Comparison of ENCODE assay signal across 1 cellular context in the genomic region with DNA sequence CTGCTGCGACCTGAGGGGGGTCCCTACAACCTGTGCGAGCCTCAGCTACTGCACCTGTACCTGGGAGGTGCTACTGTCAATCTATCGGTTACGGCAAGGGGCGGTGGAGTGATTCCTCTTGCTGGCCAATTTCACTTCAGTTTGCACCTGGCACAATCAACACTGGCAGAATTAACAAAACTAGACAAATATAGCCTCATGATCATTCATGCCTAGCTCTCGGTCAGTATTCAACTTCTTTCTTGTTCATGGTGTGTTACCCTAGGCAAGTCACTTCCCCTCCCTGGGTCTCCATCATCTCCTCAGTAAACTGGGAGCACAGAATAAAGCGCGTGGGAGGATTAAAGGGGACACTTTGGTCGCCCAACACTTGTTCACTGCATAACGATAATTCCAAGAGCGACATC.
TF ChIP-seq lines count a peak whose summit lies in the region.

No MANE protein-coding gene starts in this region.

TF ChIP-seq in K562, 482 proteins besides CTCF, POLR2A, EP300 and RAD21 (continues in another document):
- TF ChIP-seq MIER1 (IDR thresholded peaks at IDR 0.05; ENCODE audit: low read depth) (no peak), CAMTA2 (CRISPR knock-in tag; conservative IDR thresholded peaks at IDR 0.05) (no peak), SRSF1 (IDR thresholded peaks at IDR 0.05; ENCODE audit: low read depth, low read length) (no peak), ZNF551 (CRISPR knock-in tag; IDR thresholded peaks at IDR 0.05) (no peak), U2AF1 (optimal IDR thresholded peaks at IDR 0.05; ENCODE audit: low read depth, low read length) (no peak), HIVEP1 (CRISPR knock-in tag; IDR thresholded peaks at IDR 0.05) (no peak), NFATC3 (IDR thresholded peaks at IDR 0.05) (no peak), ZNF707 (CRISPR knock-in tag; conservative IDR thresholded peaks at IDR 0.05) (no peak), BCOR (IDR thresholded peaks at IDR 0.05) (no peak), ZSCAN32 (CRISPR knock-in tag; IDR thresholded peaks at IDR 0.05) (no peak), ZNF224 (CRISPR knock-in tag; IDR thresholded peaks at IDR 0.05) (no peak), SPI1 (IDR thresholded peaks at IDR 0.05; ENCODE audit: borderline replicate concordance, low read depth, low read length) (0 out of 2 replicates have a peak, but pooled peaks have one; percentile 23), KLF16 (IDR thresholded peaks at IDR 0.05) (no peak), ZFPM2 (CRISPR knock-in tag; IDR thresholded peaks at IDR 0.05) (0 out of 2 replicates have a peak, but pooled peaks have one; percentile 14), XRCC4 (IDR thresholded peaks at IDR 0.05; ENCODE audit: extremely low read depth, insufficient read depth, insufficient read length) (no peak), ZC3H4 (CRISPR knock-in tag; IDR thresholded peaks at IDR 0.05; ENCODE audit: borderline replicate concordance) (peak; percentile 79), EGR1 (conservative IDR thresholded peaks at IDR 0.05) (peak; percentile 26), NR2C2 (CRISPR knock-in tag; IDR thresholded peaks at IDR 0.05) (no peak), NR2C2 (tag; IDR thresholded peaks at IDR 0.05) (peak; percentile 15; the same call in 1 of the 2 replicates), NR1H2 (CRISPR knock-in tag; IDR thresholded peaks at IDR 0.05) (0 out of 2 replicates have a peak, but pooled peaks have one; percentile 6), SAP30 (IDR thresholded peaks at IDR 0.05; ENCODE audit: borderline replicate concordance, insufficient read depth, low read depth, low read length, poor library complexity, severe bottlenecking) (no peak), RBM34 (IDR thresholded peaks at IDR 0.05; ENCODE audit: borderline replicate concordance, insufficient read depth, low read length) (no peak), ZFX (CRISPR knock-in tag; IDR thresholded peaks at IDR 0.05) (no peak), MAFG (tag; conservative IDR thresholded peaks at IDR 0.05) (0 out of 2 replicates have a peak, but pooled peaks have one; percentile 9), NR2F6 (CRISPR knock-in tag; IDR thresholded peaks at IDR 0.05) (no peak), RCOR1 (IDR thresholded peaks at IDR 0.05; ENCODE audit: borderline replicate concordance in 1 of 2, low read depth in 2 of 2, low read length in 2 of 2) (no peak), PRPF4 (IDR thresholded peaks at IDR 0.05; ENCODE audit: insufficient read depth, low read depth, low read length, poor library complexity, severe bottlenecking) (no peak), KLF1 (tag; IDR thresholded peaks at IDR 0.05) (no peak; the same call in 1 of the 2 replicates), SMARCE1 (IDR thresholded peaks at IDR 0.05) (0 out of 2 replicates have a peak, but pooled peaks have one; percentile 26), MEF2D (tag; conservative IDR thresholded peaks at IDR 0.05; ENCODE audit: low read depth) (no peak), ZNF696 (CRISPR knock-in tag; conservative IDR thresholded peaks at IDR 0.05) (no peak), ETV1 (tag; conservative IDR thresholded peaks at IDR 0.05; ENCODE audit: low read depth) (0 out of 2 replicates have a peak, but pooled peaks have one; percentile 22), SAFB2 (IDR thresholded peaks at IDR 0.05; ENCODE audit: borderline replicate concordance, low read depth, low read length, severe bottlenecking) (no peak)
- TF ChIP-seq, protein P1, sequence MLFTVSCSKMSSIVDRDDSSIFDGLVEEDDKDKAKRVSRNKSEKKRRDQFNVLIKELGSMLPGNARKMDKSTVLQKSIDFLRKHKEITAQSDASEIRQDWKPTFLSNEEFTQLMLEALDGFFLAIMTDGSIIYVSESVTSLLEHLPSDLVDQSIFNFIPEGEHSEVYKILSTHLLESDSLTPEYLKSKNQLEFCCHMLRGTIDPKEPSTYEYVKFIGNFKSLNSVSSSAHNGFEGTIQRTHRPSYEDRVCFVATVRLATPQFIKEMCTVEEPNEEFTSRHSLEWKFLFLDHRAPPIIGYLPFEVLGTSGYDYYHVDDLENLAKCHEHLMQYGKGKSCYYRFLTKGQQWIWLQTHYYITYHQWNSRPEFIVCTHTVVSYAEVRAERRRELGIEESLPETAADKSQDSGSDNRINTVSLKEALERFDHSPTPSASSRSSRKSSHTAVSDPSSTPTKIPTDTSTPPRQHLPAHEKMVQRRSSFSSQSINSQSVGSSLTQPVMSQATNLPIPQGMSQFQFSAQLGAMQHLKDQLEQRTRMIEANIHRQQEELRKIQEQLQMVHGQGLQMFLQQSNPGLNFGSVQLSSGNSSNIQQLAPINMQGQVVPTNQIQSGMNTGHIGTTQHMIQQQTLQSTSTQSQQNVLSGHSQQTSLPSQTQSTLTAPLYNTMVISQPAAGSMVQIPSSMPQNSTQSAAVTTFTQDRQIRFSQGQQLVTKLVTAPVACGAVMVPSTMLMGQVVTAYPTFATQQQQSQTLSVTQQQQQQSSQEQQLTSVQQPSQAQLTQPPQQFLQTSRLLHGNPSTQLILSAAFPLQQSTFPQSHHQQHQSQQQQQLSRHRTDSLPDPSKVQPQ (CRISPR knock-in tag; IDR thresholded peaks at IDR 0.05; ENCODE audit: borderline replicate concordance) = no peak
- TF ChIP-seq, protein P2, sequence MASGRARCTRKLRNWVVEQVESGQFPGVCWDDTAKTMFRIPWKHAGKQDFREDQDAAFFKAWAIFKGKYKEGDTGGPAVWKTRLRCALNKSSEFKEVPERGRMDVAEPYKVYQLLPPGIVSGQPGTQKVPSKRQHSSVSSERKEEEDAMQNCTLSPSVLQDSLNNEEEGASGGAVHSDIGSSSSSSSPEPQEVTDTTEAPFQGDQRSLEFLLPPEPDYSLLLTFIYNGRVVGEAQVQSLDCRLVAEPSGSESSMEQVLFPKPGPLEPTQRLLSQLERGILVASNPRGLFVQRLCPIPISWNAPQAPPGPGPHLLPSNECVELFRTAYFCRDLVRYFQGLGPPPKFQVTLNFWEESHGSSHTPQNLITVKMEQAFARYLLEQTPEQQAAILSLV (tag; IDR thresholded peaks at IDR 0.05) = no peak
- TF ChIP-seq, protein P3, sequence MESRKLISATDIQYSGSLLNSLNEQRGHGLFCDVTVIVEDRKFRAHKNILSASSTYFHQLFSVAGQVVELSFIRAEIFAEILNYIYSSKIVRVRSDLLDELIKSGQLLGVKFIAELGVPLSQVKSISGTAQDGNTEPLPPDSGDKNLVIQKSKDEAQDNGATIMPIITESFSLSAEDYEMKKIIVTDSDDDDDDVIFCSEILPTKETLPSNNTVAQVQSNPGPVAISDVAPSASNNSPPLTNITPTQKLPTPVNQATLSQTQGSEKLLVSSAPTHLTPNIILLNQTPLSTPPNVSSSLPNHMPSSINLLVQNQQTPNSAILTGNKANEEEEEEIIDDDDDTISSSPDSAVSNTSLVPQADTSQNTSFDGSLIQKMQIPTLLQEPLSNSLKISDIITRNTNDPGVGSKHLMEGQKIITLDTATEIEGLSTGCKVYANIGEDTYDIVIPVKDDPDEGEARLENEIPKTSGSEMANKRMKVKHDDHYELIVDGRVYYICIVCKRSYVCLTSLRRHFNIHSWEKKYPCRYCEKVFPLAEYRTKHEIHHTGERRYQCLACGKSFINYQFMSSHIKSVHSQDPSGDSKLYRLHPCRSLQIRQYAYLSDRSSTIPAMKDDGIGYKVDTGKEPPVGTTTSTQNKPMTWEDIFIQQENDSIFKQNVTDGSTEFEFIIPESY (CRISPR knock-in tag; IDR thresholded peaks at IDR 0.05) = no peak
- TF ChIP-seq, protein P4, sequence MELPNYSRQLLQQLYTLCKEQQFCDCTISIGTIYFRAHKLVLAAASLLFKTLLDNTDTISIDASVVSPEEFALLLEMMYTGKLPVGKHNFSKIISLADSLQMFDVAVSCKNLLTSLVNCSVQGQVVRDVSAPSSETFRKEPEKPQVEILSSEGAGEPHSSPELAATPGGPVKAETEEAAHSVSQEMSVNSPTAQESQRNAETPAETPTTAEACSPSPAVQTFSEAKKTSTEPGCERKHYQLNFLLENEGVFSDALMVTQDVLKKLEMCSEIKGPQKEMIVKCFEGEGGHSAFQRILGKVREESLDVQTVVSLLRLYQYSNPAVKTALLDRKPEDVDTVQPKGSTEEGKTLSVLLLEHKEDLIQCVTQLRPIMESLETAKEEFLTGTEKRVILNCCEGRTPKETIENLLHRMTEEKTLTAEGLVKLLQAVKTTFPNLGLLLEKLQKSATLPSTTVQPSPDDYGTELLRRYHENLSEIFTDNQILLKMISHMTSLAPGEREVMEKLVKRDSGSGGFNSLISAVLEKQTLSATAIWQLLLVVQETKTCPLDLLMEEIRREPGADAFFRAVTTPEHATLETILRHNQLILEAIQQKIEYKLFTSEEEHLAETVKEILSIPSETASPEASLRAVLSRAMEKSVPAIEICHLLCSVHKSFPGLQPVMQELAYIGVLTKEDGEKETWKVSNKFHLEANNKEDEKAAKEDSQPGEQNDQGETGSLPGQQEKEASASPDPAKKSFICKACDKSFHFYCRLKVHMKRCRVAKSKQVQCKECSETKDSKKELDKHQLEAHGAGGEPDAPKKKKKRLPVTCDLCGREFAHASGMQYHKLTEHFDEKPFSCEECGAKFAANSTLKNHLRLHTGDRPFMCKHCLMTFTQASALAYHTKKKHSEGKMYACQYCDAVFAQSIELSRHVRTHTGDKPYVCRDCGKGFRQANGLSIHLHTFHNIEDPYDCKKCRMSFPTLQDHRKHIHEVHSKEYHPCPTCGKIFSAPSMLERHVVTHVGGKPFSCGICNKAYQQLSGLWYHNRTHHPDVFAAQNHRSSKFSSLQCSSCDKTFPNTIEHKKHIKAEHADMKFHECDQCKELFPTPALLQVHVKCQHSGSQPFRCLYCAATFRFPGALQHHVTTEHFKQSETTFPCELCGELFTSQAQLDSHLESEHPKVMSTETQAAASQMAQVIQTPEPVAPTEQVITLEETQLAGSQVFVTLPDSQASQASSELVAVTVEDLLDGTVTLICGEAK (IDR thresholded peaks at IDR 0.05) = peak; percentile 27; the same call in 1 of the 2 replicates
- TF ChIP-seq, protein P4 (CRISPR knock-in tag; IDR thresholded peaks at IDR 0.05) = no peak
- TF ChIP-seq, protein P5, sequence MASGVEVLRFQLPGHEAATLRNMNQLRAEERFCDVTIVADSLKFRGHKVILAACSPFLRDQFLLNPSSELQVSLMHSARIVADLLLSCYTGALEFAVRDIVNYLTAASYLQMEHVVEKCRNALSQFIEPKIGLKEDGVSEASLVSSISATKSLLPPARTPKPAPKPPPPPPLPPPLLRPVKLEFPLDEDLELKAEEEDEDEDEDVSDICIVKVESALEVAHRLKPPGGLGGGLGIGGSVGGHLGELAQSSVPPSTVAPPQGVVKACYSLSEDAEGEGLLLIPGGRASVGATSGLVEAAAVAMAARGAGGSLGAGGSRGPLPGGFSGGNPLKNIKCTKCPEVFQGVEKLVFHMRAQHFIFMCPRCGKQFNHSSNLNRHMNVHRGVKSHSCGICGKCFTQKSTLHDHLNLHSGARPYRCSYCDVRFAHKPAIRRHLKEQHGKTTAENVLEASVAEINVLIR (CRISPR knock-in tag; IDR thresholded peaks at IDR 0.05) = 0 out of 2 replicates have a peak, but pooled peaks have one; percentile 39
- TF ChIP-seq, protein P6, sequence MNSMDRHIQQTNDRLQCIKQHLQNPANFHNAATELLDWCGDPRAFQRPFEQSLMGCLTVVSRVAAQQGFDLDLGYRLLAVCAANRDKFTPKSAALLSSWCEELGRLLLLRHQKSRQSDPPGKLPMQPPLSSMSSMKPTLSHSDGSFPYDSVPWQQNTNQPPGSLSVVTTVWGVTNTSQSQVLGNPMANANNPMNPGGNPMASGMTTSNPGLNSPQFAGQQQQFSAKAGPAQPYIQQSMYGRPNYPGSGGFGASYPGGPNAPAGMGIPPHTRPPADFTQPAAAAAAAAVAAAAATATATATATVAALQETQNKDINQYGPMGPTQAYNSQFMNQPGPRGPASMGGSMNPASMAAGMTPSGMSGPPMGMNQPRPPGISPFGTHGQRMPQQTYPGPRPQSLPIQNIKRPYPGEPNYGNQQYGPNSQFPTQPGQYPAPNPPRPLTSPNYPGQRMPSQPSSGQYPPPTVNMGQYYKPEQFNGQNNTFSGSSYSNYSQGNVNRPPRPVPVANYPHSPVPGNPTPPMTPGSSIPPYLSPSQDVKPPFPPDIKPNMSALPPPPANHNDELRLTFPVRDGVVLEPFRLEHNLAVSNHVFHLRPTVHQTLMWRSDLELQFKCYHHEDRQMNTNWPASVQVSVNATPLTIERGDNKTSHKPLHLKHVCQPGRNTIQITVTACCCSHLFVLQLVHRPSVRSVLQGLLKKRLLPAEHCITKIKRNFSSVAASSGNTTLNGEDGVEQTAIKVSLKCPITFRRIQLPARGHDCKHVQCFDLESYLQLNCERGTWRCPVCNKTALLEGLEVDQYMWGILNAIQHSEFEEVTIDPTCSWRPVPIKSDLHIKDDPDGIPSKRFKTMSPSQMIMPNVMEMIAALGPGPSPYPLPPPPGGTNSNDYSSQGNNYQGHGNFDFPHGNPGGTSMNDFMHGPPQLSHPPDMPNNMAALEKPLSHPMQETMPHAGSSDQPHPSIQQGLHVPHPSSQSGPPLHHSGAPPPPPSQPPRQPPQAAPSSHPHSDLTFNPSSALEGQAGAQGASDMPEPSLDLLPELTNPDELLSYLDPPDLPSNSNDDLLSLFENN (IDR thresholded peaks at IDR 0.05; ENCODE audit: low read depth in 2 of 2, low read length in 2 of 2) = peak in 1 of 2 experiments; percentile 19; a peak in 1 of 4 replicates
